ENCODE assay signal across 20 cellular contexts in genomic region chr13:86907116-86907515, GRCh38.
A peak's percentile ranks its signal among the peaks of the same experiment; 100 is the strongest.
DNase-seq lines count a peak whose midpoint lies in the region; ATAC-seq, FAIRE-seq and TF ChIP-seq lines count a peak whose summit lies in the region.
"Had no signal": no experiment of that assay in that cellular context is flagged by ENCODE, and none has a peak within 500 bp of the region (broad histone marks: within the 10 kb centered on the region; RNA-seq: fewer than 3 reads in every experiment).

No MANE protein-coding gene starts in this region.

- no peaks in the 10 kb centered on the region for H3K36me3 ChIP-seq in fibroblast of lung (ENCODE audit: control insufficient read depth, insufficient read depth, low read length)

- ATAC-seq in HG03135 (IDR thresholded peaks at IDR 0.05; ENCODE audit: unreplicated experiment), result no peak
- no peak for ATAC-seq in HG02759 (IDR thresholded peaks at IDR 0.05; ENCODE audit: unreplicated experiment)
- ATAC-seq: HCT116, K562 had no signal

- peak; percentile 52 for DNase-seq in ELR (ENCODE audit: low read depth)
- DNase-seq in RCC 7860 (ENCODE audit: low spot score), result no peak
- DNase-seq in fibroblast of lung (ENCODE audit: low read depth in 2 of 2), result peak; percentile 59 to 70
- DNase-seq in mesothelial cell of epicardium (ENCODE audit: low spot score in 2 of 2, unreplicated experiment in 2 of 2), result no peak
- DNase-seq in OCI-M1 (lab: John Stamatoyannopoulos, UW), result no peak
- no peak for DNase-seq in activated effector memory CD4-positive, alpha-beta T cell treated with anti-CD3 and anti-CD28 coated beads, Interleukin-2, amount 50 U/mL, for 16 hours
- DNase-seq: DMS53, GF-D8, NCI-H1092 treated with DMSO at 0.1 percent for 48 hours, NCI-H1436 treated with DMSO at 0.1 percent for 48 hours, NCI-H2029, NCI-H524 treated with DMSO at 0.1 percent for 48 hours, SHP77 had no signal

- H3K27ac ChIP-seq in fibroblast of lung (ENCODE audit: insufficient read depth, low read length), result no peak overlapping the region
- H3K27ac ChIP-seq: C4-2B had no signal

- H3K4me2 ChIP-seq in fibroblast of lung (ENCODE audit: extremely low read depth, insufficient read depth, low read length), result no peak overlapping the region

- peaks cover 3% of the 10 kb centered on the region for H3K27me3 Mint-ChIP-seq in mesothelial cell of epicardium (ENCODE audit: low read depth)

- H3K4me1 ChIP-seq in fibroblast of lung (ENCODE audit: control insufficient read depth, extremely low read depth, insufficient read depth, low read length), result no peaks in the 10 kb centered on the region

- H3K4me3 ChIP-seq in fibroblast of lung (replicated peaks in 1 of 4; ENCODE audit: control extremely low read depth in 1 of 4, insufficient read depth in 1 of 4, low read depth in 3 of 4, low read length in 4 of 4), result no peak overlapping the region
- H3K4me3 ChIP-seq: K562 had no signal

- TF ChIP-seq CTCF in fibroblast of lung (conservative IDR thresholded peaks at IDR 0.05 in 1 of 2, IDR thresholded peaks at IDR 0.05 in 1 of 2; ENCODE audit: low read depth in 1 of 2, low read length in 2 of 2) (no peak), mesothelial cell of epicardium (IDR thresholded peaks at IDR 0.05; ENCODE audit: unreplicated experiment) (no peak)

- H3K27me3 ChIP-seq in fibroblast of lung (ENCODE audit: control insufficient read depth, insufficient read depth, low read length), result no peaks in the 10 kb centered on the region

- peak; percentile 2 for FAIRE-seq in RCC 7860 (lab: Jason Lieb, UNC)
- FAIRE-seq: GM19239, H1, K562 had no signal

- no peaks in the 10 kb centered on the region for H3K9me3 Mint-ChIP-seq in mesothelial cell of epicardium

- H4K20me1 ChIP-seq in fibroblast of lung (ENCODE audit: control insufficient read depth, extremely low read depth, insufficient read depth, low read length), result no peaks in the 10 kb centered on the region

- no peaks in the 10 kb centered on the region for H3K79me2 ChIP-seq in fibroblast of lung (ENCODE audit: control insufficient read depth, insufficient read depth, low read length)

- H3K9ac ChIP-seq in fibroblast of lung (ENCODE audit: insufficient read depth, low read length), result no peak overlapping the region

- no peak overlapping the region for H2AFZ ChIP-seq in fibroblast of lung (ENCODE audit: low read length)

- peak overlapping the region; percentile 45 for H3K27ac Mint-ChIP-seq in mesothelial cell of epicardium

- peaks cover 40% of the 10 kb centered on the region for H3K4me1 Mint-ChIP-seq in mesothelial cell of epicardium

- H3K4me3 Mint-ChIP-seq in mesothelial cell of epicardium, result no peak overlapping the region

- H3K36me3 Mint-ChIP-seq in mesothelial cell of epicardium, result no peaks in the 10 kb centered on the region

- no peaks in the 10 kb centered on the region for H3K9me3 ChIP-seq in fibroblast of lung (ENCODE audit: control insufficient read depth, insufficient read depth, low read depth, low read length)

Comparison
In these comparisons a context has a peak if more than half of its experiments do, and no peak if none do; other contexts are left out.
1. DNase-seq: peak in ELR (single experiment) and fibroblast of lung (2 of 2); none in RCC 7860 (single experiment), mesothelial cell of epicardium (0 of 2), OCI-M1 (single experiment) and activated effector memory CD4-positive, alpha-beta T cell treated with anti-CD3 and anti-CD28 coated beads, Interleukin-2, amount 50 U/mL, for 16 hours (single experiment).